ENCODE assay signal across 16 cellular contexts in the genomic region with DNA sequence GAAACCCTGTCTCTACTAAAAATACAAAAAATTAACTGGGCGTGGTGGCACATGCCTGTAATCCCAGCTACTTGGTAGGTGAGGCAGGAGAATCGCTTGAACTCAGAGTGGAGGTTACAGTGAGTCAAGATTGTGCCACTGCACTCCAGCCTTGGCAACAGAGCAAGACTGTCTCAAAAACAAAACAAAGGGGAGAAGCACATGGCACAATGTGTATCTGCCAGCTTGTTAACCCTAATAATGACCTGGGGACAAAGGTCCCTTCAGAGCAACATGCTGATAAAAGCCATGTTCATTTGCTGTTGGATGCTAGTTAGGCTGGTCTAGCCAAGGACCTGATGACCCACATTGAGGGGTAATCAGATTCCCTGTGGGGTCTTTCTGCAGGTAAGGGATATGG. TPM values are rescaled to one million over a fixed set of nuclear protein-coding genes. Genes with fewer than 3 reads are reported as not detected.
"Had no signal": no experiment of that assay in that cellular context is flagged by ENCODE, and none has a peak within 500 bp of the region (broad histone marks: within the 10 kb centered on the region; RNA-seq: fewer than 3 reads in every experiment).

No MANE protein-coding gene starts in this region.

RNA-seq across cellular contexts. Expression of a gene that starts 11.2 kb away (rescaled TPM):
- total RNA-seq: stomach, subcutaneous adipose tissue, temporal lobe, testis, thoracic aorta, thyroid gland, tibial nerve, transverse colon, upper lobe of left lung, upper lobe of right lung, ureter, urinary bladder, vagina had no signal
- polyA plus RNA-seq: stomach, urinary bladder had no signal

RNA-seq across cellular contexts. Expression of a gene that starts 16.5 kb away (rescaled TPM):
- total RNA-seq: stomach, subcutaneous adipose tissue, suprapubic skin, temporal lobe, testis, thoracic aorta, thyroid gland, tibial nerve, transverse colon, upper lobe of left lung, upper lobe of right lung, ureter, urinary bladder, uterus, vagina had no signal
- polyA plus RNA-seq: stomach, urinary bladder had no signal

RNA-seq across cellular contexts. Expression of a gene that starts 31.8 kb away (rescaled TPM):
- total RNA-seq: stomach, subcutaneous adipose tissue, suprapubic skin, temporal lobe, testis, thoracic aorta, thyroid gland, tibial nerve, transverse colon, upper lobe of left lung, upper lobe of right lung, ureter, urinary bladder, uterus, vagina had no signal
- polyA plus RNA-seq: stomach, thymus, urinary bladder had no signal

RNA-seq across cellular contexts. Expression of a gene that starts 51.2 kb away (rescaled TPM):
- total RNA-seq: stomach, subcutaneous adipose tissue, temporal lobe, testis, thoracic aorta, thyroid gland, tibial nerve, transverse colon, upper lobe of left lung, upper lobe of right lung, ureter, urinary bladder, uterus, vagina had no signal
- polyA plus RNA-seq: stomach, urinary bladder had no signal

RNA-seq across cellular contexts. Expression of a gene that starts 53.8 kb away (rescaled TPM):
- total RNA-seq: stomach, subcutaneous adipose tissue, suprapubic skin, temporal lobe, testis, thoracic aorta, thyroid gland, tibial nerve, transverse colon, upper lobe of left lung, upper lobe of right lung, ureter, urinary bladder, uterus, vagina had no signal
- polyA plus RNA-seq: stomach, urinary bladder had no signal
